ENCODE assay signal across 21 cellular contexts in genomic region chr10:38016354-38016753, GRCh38. TPM values are rescaled to one million over a fixed set of nuclear protein-coding genes. Genes with fewer than 3 reads are reported as not detected.
DNase-seq lines count a peak whose midpoint lies in the region; ATAC-seq, FAIRE-seq and TF ChIP-seq lines count a peak whose summit lies in the region.
"Had no signal": no experiment of that assay in that cellular context is flagged by ENCODE, and none has a peak within 500 bp of the region (broad histone marks: within the 10 kb centered on the region; RNA-seq: fewer than 3 reads in every experiment).

No MANE protein-coding gene starts in this region.

- no peaks in the 10 kb centered on the region for H3K27me3 Mint-ChIP-seq in natural killer cell (ENCODE audit: low read depth in 2 of 2)
- H3K27me3 Mint-ChIP-seq in natural killer cell treated with Interleukin-12 subunit alpha and Interleukin-12 subunit beta and Interleukin-15 and Interleukin-18, amount 100 ng/mL, for 72 hours, result no peaks in the 10 kb centered on the region
- H3K27me3 Mint-ChIP-seq: B cell; CD4-positive, CD25-positive, alpha-beta regulatory T cell had no signal

- peaks cover 27 to 46% of the 10 kb centered on the region in 2 donors for H3K4me1 Mint-ChIP-seq in natural killer cell
- peaks cover 12 to 25% of the 10 kb centered on the region in 2 donors for H3K4me1 Mint-ChIP-seq in natural killer cell treated with Interleukin-12 subunit alpha and Interleukin-12 subunit beta and Interleukin-15 and Interleukin-18, amount 100 ng/mL, for 72 hours (ENCODE audit: low read depth in 2 of 2)

- no peaks in the 10 kb centered on the region for H3K9me3 Mint-ChIP-seq in natural killer cell
- H3K9me3 Mint-ChIP-seq in natural killer cell treated with Interleukin-12 subunit alpha and Interleukin-12 subunit beta and Interleukin-15 and Interleukin-18, amount 100 ng/mL, for 72 hours, result no peaks in the 10 kb centered on the region

- H3K36me3 Mint-ChIP-seq in natural killer cell, result peaks cover 55% of the 10 kb centered on the region
- H3K36me3 Mint-ChIP-seq in natural killer cell treated with Interleukin-12 subunit alpha and Interleukin-12 subunit beta and Interleukin-15 and Interleukin-18, amount 100 ng/mL, for 72 hours, result peaks cover 61% of the 10 kb centered on the region

- H3K27ac ChIP-seq in kidney (ENCODE audit: low read depth in 2 of 2, low read length in 2 of 2), result no peak overlapping the region
- H3K27ac ChIP-seq in pancreas, result no peak overlapping the region
- no peak overlapping the region for H3K27ac ChIP-seq in RWPE1
- H3K27ac ChIP-seq: BLaER1, C4-2B had no signal

- H3K36me3 ChIP-seq in kidney (ENCODE audit: control insufficient read depth in 1 of 2, insufficient read depth in 2 of 2, low read length in 2 of 2), result peaks cover 23 to 48% of the 10 kb centered on the region in 2 donors
- H3K36me3 ChIP-seq in pancreas, result peaks cover 0 to 51% (median 14%) of the 10 kb centered on the region in 3 donors

- CTCF ChIA-PET in RWPE1 (lab: Yijun Ruan, JAX), result no interaction called here

- intact Hi-C loops in natural killer cell (cut with micrococcal nuclease), result no loop called here
- intact Hi-C loops in kidney (cut with DNase I), result no loop called here
- intact Hi-C loops in pancreas (cut with DNase I), result no loop called here

- ATAC-seq in natural killer cell (no peak), pancreas (no peak), HG02623 (IDR thresholded peaks at IDR 0.05; ENCODE audit: unreplicated experiment) (no peak)
- no peak for ATAC-seq in natural killer cell treated with Interleukin-12 subunit alpha and Interleukin-12 subunit beta and Interleukin-15 and Interleukin-18, amount 100 ng/mL, for 72 hours
- ATAC-seq: CD8-positive, alpha-beta T cell had no signal

- POLR2A ChIA-PET in RWPE1 (lab: Yijun Ruan, JAX; ENCODE audit: low non-redundant PET), result no interaction called here

- no peaks in the 10 kb centered on the region for H3K27me3 ChIP-seq in pancreas
- H3K27me3 ChIP-seq: BLaER1 had no signal

- no peak for TF ChIP-seq CTCF in natural killer cell (IDR thresholded peaks at IDR 0.05)
- no peak for TF ChIP-seq CTCF in kidney (IDR thresholded peaks at IDR 0.05; ENCODE audit: borderline replicate concordance, extremely low read depth, insufficient read depth)
- no peak for TF ChIP-seq CTCF in pancreas (IDR thresholded peaks at IDR 0.05)
- TF ChIP-seq CTCF in RWPE1 (conservative IDR thresholded peaks at IDR 0.05; ENCODE audit: low read depth), result no peak

- H3K4me1 ChIP-seq in kidney (ENCODE audit: control insufficient read depth in 1 of 2, insufficient read depth in 1 of 2, low read depth in 1 of 2, low read length in 2 of 2) (no peaks in the 10 kb centered on the region), pancreas (peaks cover 0 to 9% (median 6%) of the 10 kb centered on the region in 3 donors)
- H3K4me1 ChIP-seq: Caco-2 had no signal

- no peak for DNase-seq in natural killer cell
- no peak for DNase-seq in natural killer cell treated with Interleukin-12 subunit alpha and Interleukin-12 subunit beta and Interleukin-15 and Interleukin-18, amount 100 ng/mL, for 72 hours (ENCODE audit: low spot score)
- no peak for DNase-seq in kidney
- DNase-seq in pancreas, result no peak
- no peak for DNase-seq in RWPE1 (ENCODE audit: low spot score)
- DNase-seq in AG08396 (ENCODE audit: low spot score), result no peak
- DNase-seq: 8988T; Caco-2; CD4-positive, CD25-positive, alpha-beta regulatory T cell; CD8-positive, alpha-beta T cell; DMS153; DND-41; GOT3; HFFc6 had no signal

- H3K4me3 Mint-ChIP-seq in natural killer cell, result no peak overlapping the region
- no peak overlapping the region for H3K4me3 Mint-ChIP-seq in natural killer cell treated with Interleukin-12 subunit alpha and Interleukin-12 subunit beta and Interleukin-15 and Interleukin-18, amount 100 ng/mL, for 72 hours
- H3K4me3 Mint-ChIP-seq: B cell; CD8-positive, alpha-beta T cell; HFFc6 had no signal

- peak overlapping the region; percentile 33 to 56 for H3K27ac Mint-ChIP-seq in natural killer cell
- H3K27ac Mint-ChIP-seq in natural killer cell treated with Interleukin-12 subunit alpha and Interleukin-12 subunit beta and Interleukin-15 and Interleukin-18, amount 100 ng/mL, for 72 hours, result no peak overlapping the region
- H3K27ac Mint-ChIP-seq: B cell; CD8-positive, alpha-beta T cell; HFFc6 had no signal

- FAIRE-seq in kidney (lab: Jason Lieb, UNC), result peak; percentile 44
- FAIRE-seq in pancreas (lab: Jason Lieb, UNC), result peak; percentile 69
- FAIRE-seq: G401.6, H54 had no signal

- no peak overlapping the region for H3K4me3 ChIP-seq in kidney (ENCODE audit: low read length in 2 of 2)
- no peak overlapping the region for H3K4me3 ChIP-seq in pancreas
- H3K4me3 ChIP-seq: BLaER1, HAP-1 had no signal

- no peak overlapping the region for H3K9ac ChIP-seq in kidney (ENCODE audit: low read length in 2 of 2)
- H3K9ac ChIP-seq: BLaER1 had no signal

- H3K9me3 ChIP-seq in kidney (ENCODE audit: control insufficient read depth in 1 of 2, low read length in 2 of 2) (no peaks in the 10 kb centered on the region), pancreas (no peaks in the 10 kb centered on the region)
- H3K9me3 ChIP-seq: Caco-2, HAP-1 had no signal

- 94 to 96% methylated on average over 1 of the region's 1 CpG for WGBS in pancreas, 2 donors

RNA-seq across cellular contexts. Expression of gene ZNF33A, which starts 5.9 kb away (rescaled TPM):
- 10 to 100 TPM; 31.2 to 44.7 (median 34.1) TPM for total RNA-seq in natural killer cell
- 10 to 100 TPM; 26.4 to 29.6 TPM for total RNA-seq in natural killer cell treated with Interleukin-12 subunit alpha and Interleukin-12 subunit beta and Interleukin-15 and Interleukin-18, amount 100 ng/mL, for 72 hours
- total RNA-seq in kidney, result 42.6 TPM
- 10.6 TPM for polyA plus RNA-seq in kidney (ENCODE audit: insufficient read depth, low read depth, low replicate concordance)
- total RNA-seq in pancreas, result 10 to 100 TPM; 16.6 to 32.1 (median 20.3) TPM
- 10 to 100 TPM in 1 of 2 donors, 1 to 10 TPM in 1; 9.7 to 15.7 TPM for polyA plus RNA-seq in pancreas

RNA-seq across cellular contexts. Expression of gene ZNF25, which starts 39.9 kb away (rescaled TPM):
- total RNA-seq in natural killer cell, result 10 to 100 TPM in 1 of 3 donors, 1 to 10 TPM in 2; 7.8 to 11.1 (median 8.8) TPM
- 10 to 100 TPM in 1 of 2 donors, 1 to 10 TPM in 1; 4.7 to 10.5 TPM for total RNA-seq in natural killer cell treated with Interleukin-12 subunit alpha and Interleukin-12 subunit beta and Interleukin-15 and Interleukin-18, amount 100 ng/mL, for 72 hours
- 10.8 TPM for total RNA-seq in kidney
- polyA plus RNA-seq in kidney (ENCODE audit: insufficient read depth, low read depth, low replicate concordance), result 5.5 TPM
- 1 to 10 TPM; 2.9 to 5.2 (median 3.9) TPM for total RNA-seq in pancreas
- 1 to 10 TPM; 3.6 to 7.8 TPM for polyA plus RNA-seq in pancreas

Comparison
In these comparisons a context has a peak if more than half of its experiments do, and no peak if none do; other contexts are left out.
1. H3K27ac Mint-ChIP-seq: peak in natural killer cell (2 of 2); none in natural killer cell treated with Interleukin-12 subunit alpha and Interleukin-12 subunit beta and Interleukin-15 and Interleukin-18, amount 100 ng/mL, for 72 hours (0 of 2).